ENCODE assay signal across 1 cellular context in the genomic region with DNA sequence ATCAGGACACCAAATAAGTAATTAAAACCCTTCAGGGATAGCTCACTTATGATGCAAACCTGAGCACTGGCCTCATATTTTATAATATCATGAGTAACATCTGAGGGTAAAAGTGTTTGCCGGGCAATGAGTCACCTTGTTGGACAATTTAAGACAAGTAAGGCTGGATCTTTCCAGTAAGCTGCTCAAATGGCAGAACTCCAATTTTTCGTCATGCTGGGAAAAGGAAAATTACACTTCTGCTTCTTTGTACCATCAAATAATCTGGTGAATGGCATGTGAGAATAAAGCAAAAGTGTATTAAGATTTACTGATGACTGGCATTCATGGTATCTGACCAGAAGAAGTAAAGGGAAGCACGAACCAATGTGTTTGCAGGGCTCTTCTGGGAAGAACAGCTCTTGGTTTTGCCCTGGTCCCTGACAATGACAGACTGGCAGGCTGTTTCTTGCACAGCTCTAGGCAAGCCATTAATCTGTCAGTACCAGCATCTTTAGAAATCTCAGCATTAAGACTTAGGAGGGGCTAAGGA.
TF ChIP-seq lines count a peak whose summit lies in the region.

No MANE protein-coding gene starts in this region.

TF ChIP-seq in HepG2, 621 proteins besides CTCF, POLR2A, EP300 and RAD21 (continued from another document):
- TF ChIP-seq ZNF687 (CRISPR knock-in tag; IDR thresholded peaks at IDR 0.05) (no peak), NR2C2 (CRISPR knock-in tag; IDR thresholded peaks at IDR 0.05; ENCODE audit: borderline replicate concordance) (no peak), ZNF557 (CRISPR knock-in tag; IDR thresholded peaks at IDR 0.05) (no peak), ZNF879 (CRISPR knock-in tag; IDR thresholded peaks at IDR 0.05) (no peak), KDM5A (IDR thresholded peaks at IDR 0.05; ENCODE audit: borderline replicate concordance, low read length) (no peak), NFIC (IDR thresholded peaks at IDR 0.05; ENCODE audit: low read length) (no peak), ZNF383 (CRISPR knock-in tag; IDR thresholded peaks at IDR 0.05; ENCODE audit: borderline replicate concordance) (no peak), MTA1 (CRISPR knock-in tag; IDR thresholded peaks at IDR 0.05; ENCODE audit: borderline replicate concordance) (no peak), PLRG1 (conservative IDR thresholded peaks at IDR 0.05) (no peak), ZNF382 (CRISPR knock-in tag; IDR thresholded peaks at IDR 0.05; ENCODE audit: borderline replicate concordance) (no peak), ZNF430 (CRISPR knock-in tag; IDR thresholded peaks at IDR 0.05) (no peak), ZFP82 (CRISPR knock-in tag; IDR thresholded peaks at IDR 0.05; ENCODE audit: borderline replicate concordance) (no peak)
TF ChIP-seq in HepG2: peak in this region for 0.
